Comparison of ENCODE assay signal across 8 cellular contexts in genomic region chr9:129176786-129177442, GRCh38. TPM values are rescaled to one million over a fixed set of nuclear protein-coding genes. Genes with fewer than 3 reads are reported as not detected.
DNase-seq lines count a peak whose midpoint lies in the region; ATAC-seq, FAIRE-seq and TF ChIP-seq lines count a peak whose summit lies in the region.

No MANE protein-coding gene starts in this region.

- H3K4me2 ChIP-seq in osteoblast (ENCODE audit: insufficient read depth, low read length), result peak overlapping the region; percentile 96

- no peak overlapping the region for H2AFZ ChIP-seq in osteoblast (ENCODE audit: low read length)

- H4K20me1 ChIP-seq in osteoblast (ENCODE audit: insufficient read depth, low read length), result peaks cover 11% of the 10 kb centered on the region

- H3K4me1 Mint-ChIP-seq in CD4-positive, alpha-beta memory T cell, result peaks cover 6 to 16% (median 9%) of the 10 kb centered on the region in 4 donors
- peaks cover 1% of the 10 kb centered on the region for H3K4me1 Mint-ChIP-seq in activated CD8-positive, alpha-beta T cell treated with anti-CD3 and anti-CD28 coated beads for 36 hours (ENCODE audit: low read depth)

- CTCF ChIA-PET in CD4-positive, alpha-beta memory T cell (lab: Charles Lee; ENCODE audit: partially characterized antibody), result interaction anchor here (1.4 to 3.4 kb wide), 7 partner anchors 37 to 561 kb away, joined by 3 to 21 read pairs (median 8); partner anchors contain the start of gene NTMT1
- CTCF ChIA-PET in activated CD8-positive, alpha-beta T cell treated with anti-CD3 and anti-CD28 coated beads for 36 hours (lab: Charles Lee), result interaction anchor here (0.7 to 6.0 kb wide), 6 partner anchors 10 to 206 kb away, joined by 3 to 65 read pairs (median 6); no protein-coding TSS in a partner anchor

- no peaks in the 10 kb centered on the region for H3K36me3 ChIP-seq in CD4-positive, alpha-beta memory T cell (ENCODE audit: insufficient read depth, low read length)
- H3K36me3 ChIP-seq in osteoblast (ENCODE audit: insufficient read depth, low read length), result no peaks in the 10 kb centered on the region

- POLR2A ChIA-PET in CD4-positive, alpha-beta memory T cell (lab: Charles Lee; ENCODE audit: partially characterized antibody), result interaction anchor here (0.7 to 6.1 kb wide), 24 partner anchors 10 to 450 kb away, joined by 3 to 85 read pairs (median 10); partner anchors contain the start of genes CRAT, NTMT1, PTPA and SH3GLB2
- POLR2A ChIA-PET in activated CD8-positive, alpha-beta T cell treated with anti-CD3 and anti-CD28 coated beads for 36 hours (lab: Charles Lee), result interaction anchor here (0.6 to 1.8 kb wide), 14 partner anchors 13 to 649 kb away, joined by 3 to 6 read pairs (median 4); no protein-coding TSS in a partner anchor

- peaks cover 0 to 4% (median 0%) of the 10 kb centered on the region in 8 donors for H3K9me3 Mint-ChIP-seq in CD4-positive, alpha-beta memory T cell
- H3K9me3 Mint-ChIP-seq in activated CD8-positive, alpha-beta T cell treated with anti-CD3 and anti-CD28 coated beads for 36 hours, result no peaks in the 10 kb centered on the region

- peaks cover 3% of the 10 kb centered on the region for H3K27me3 ChIP-seq in CD4-positive, alpha-beta memory T cell (ENCODE audit: insufficient read depth, low read length)
- no peaks in the 10 kb centered on the region for H3K27me3 ChIP-seq in osteoblast (ENCODE audit: insufficient read depth, low read length)

- H3K27ac ChIP-seq in CD4-positive, alpha-beta memory T cell (ENCODE audit: low read depth, low read length), result no peak overlapping the region
- H3K27ac ChIP-seq in osteoblast (ENCODE audit: low read depth, low read length), result peak overlapping the region; percentile 93

- DNase-seq in CD4-positive, alpha-beta memory T cell, result peak in 3 of 5 donors; percentile 7 to 18 (median 8)
- DNase-seq in activated CD8-positive, alpha-beta T cell treated with anti-CD3 and anti-CD28 coated beads for 36 hours, result peak; percentile 23
- peak; percentile 41 for DNase-seq in fibroblast of the aortic adventitia (ENCODE audit: low read depth)
- peak; percentile 95 for DNase-seq in osteoblast (ENCODE audit: insufficient read length, low spot score, missing footprints)
- no peak for DNase-seq in NCI-H1930 (lab: John Stamatoyannopoulos, UW)
- DNase-seq in urothelium cell line (ENCODE audit: low spot score), result no peak

- H3K79me2 ChIP-seq in osteoblast (ENCODE audit: insufficient read depth, low read length), result peaks cover 19% of the 10 kb centered on the region

- H3K9me3 ChIP-seq in CD4-positive, alpha-beta memory T cell (ENCODE audit: control insufficient read depth in 1 of 2, low read length in 2 of 2), result no peaks in the 10 kb centered on the region
- H3K9me3 ChIP-seq in osteoblast (ENCODE audit: low read depth, low read length), result no peaks in the 10 kb centered on the region

- peak overlapping the region; percentile 31 to 47 for H3K4me3 ChIP-seq in CD4-positive, alpha-beta memory T cell (ENCODE audit: low read length in 2 of 2)
- H3K4me3 ChIP-seq in fibroblast of the aortic adventitia (ENCODE audit: low read depth, low read length) (peak overlapping the region; percentile 87), osteoblast (ENCODE audit: insufficient read depth, low read length) (peak overlapping the region; percentile 93)

- no peak for TF ChIP-seq CTCF in activated CD8-positive, alpha-beta T cell treated with anti-CD3 and anti-CD28 coated beads for 36 hours (IDR thresholded peaks at IDR 0.05)
- TF ChIP-seq CTCF in fibroblast of the aortic adventitia (IDR thresholded peaks at IDR 0.05; ENCODE audit: insufficient read depth, low read length), result no peak
- TF ChIP-seq CTCF in osteoblast (IDR thresholded peaks at IDR 0.05; ENCODE audit: extremely low read depth, low read depth, low read length), result no peak

- peak overlapping the region; percentile 61 to 93 (median 89) for H3K4me3 Mint-ChIP-seq in CD4-positive, alpha-beta memory T cell
- peak overlapping the region; percentile 80 for H3K4me3 Mint-ChIP-seq in activated CD8-positive, alpha-beta T cell treated with anti-CD3 and anti-CD28 coated beads for 36 hours

- no peak for FAIRE-seq in urothelium cell line (lab: Jason Lieb, UNC)

- H3K27ac Mint-ChIP-seq in CD4-positive, alpha-beta memory T cell, result peak overlapping the region in 2 of 7 donors; percentile 35 to 79
- H3K27ac Mint-ChIP-seq in activated CD8-positive, alpha-beta T cell treated with anti-CD3 and anti-CD28 coated beads for 36 hours, result no peak overlapping the region

- H3K36me3 Mint-ChIP-seq in CD4-positive, alpha-beta memory T cell, result peaks cover 0 to 2% of the 10 kb centered on the region in 2 donors
- no peaks in the 10 kb centered on the region for H3K36me3 Mint-ChIP-seq in activated CD8-positive, alpha-beta T cell treated with anti-CD3 and anti-CD28 coated beads for 36 hours (ENCODE audit: low read depth)

- peaks cover 28% of the 10 kb centered on the region for H3K4me1 ChIP-seq in CD4-positive, alpha-beta memory T cell (ENCODE audit: insufficient read depth, low read length)
- H3K4me1 ChIP-seq in osteoblast (ENCODE audit: insufficient read depth, low read length), result peaks cover 26% of the 10 kb centered on the region

- ATAC-seq in HG03039 (IDR thresholded peaks at IDR 0.05; ENCODE audit: unreplicated experiment), result peak; percentile 2
- no peak for ATAC-seq in activated CD8-positive, alpha-beta T cell treated with anti-CD3 and anti-CD28 coated beads for 36 hours
- ATAC-seq in GM18868 (IDR thresholded peaks at IDR 0.05; ENCODE audit: unreplicated experiment), result no peak

- peaks cover 0 to 2% of the 10 kb centered on the region in 2 donors for H3K27me3 Mint-ChIP-seq in CD4-positive, alpha-beta memory T cell
- H3K27me3 Mint-ChIP-seq in activated CD8-positive, alpha-beta T cell treated with anti-CD3 and anti-CD28 coated beads for 36 hours, result peaks cover 6% of the 10 kb centered on the region

- intact Hi-C loops in CD4-positive, alpha-beta memory T cell (cut with micrococcal nuclease), result loop anchor here (5.0 to 10.0 kb wide), 2 partner anchors 160 to 208 kb away; no protein-coding TSS in a partner anchor
- intact Hi-C loops in activated CD8-positive, alpha-beta T cell treated with anti-CD3 and anti-CD28 coated beads for 36 hours (cut with micrococcal nuclease), result loop anchor here (10.0 kb wide), 2 partner anchors 148 to 438 kb away; no protein-coding TSS in a partner anchor

RNA-seq across cellular contexts. Expression of gene IER5L, which starts 1.1 kb away (rescaled TPM):
- 1 to 10 TPM; 3.1 to 3.6 TPM for total RNA-seq in CD4-positive, alpha-beta memory T cell
- under 1 TPM; 0.07 to 0.08 TPM for polyA plus RNA-seq in CD4-positive, alpha-beta memory T cell
- 1 to 10 TPM; 3.7 to 4.1 TPM for total RNA-seq in activated CD8-positive, alpha-beta T cell treated with anti-CD3 and anti-CD28 coated beads for 36 hours
- 28.0 and 42.0 TPM in 2 replicates for total RNA-seq in fibroblast of the aortic adventitia (ENCODE audit: low replicate concordance)
- 86.1 and 104 TPM in 2 replicates for total RNA-seq in osteoblast

Comparison
In these comparisons a context has a peak if more than half of its experiments do, and no peak if none do; other contexts are left out.
1. DNase-seq: peak in CD4-positive, alpha-beta memory T cell (3 of 5), activated CD8-positive, alpha-beta T cell treated with anti-CD3 and anti-CD28 coated beads for 36 hours (single experiment), fibroblast of the aortic adventitia (single experiment) and osteoblast (single experiment); none in NCI-H1930 (0 of 2) and urothelium cell line (single experiment).
2. H3K4me3 ChIP-seq: peak in every context shown above with its lines; median percentile 93 in osteoblast; 87 in fibroblast of the aortic adventitia; 39 in CD4-positive, alpha-beta memory T cell.